In genomic region chr3:57143886-57144459, GRCh38 we compare ENCODE assay signal across 1 cellular context.
TF ChIP-seq lines count a peak whose summit lies in the region.

No MANE protein-coding gene starts in this region.

TF ChIP-seq in GM23338, 12 proteins besides CTCF, POLR2A, EP300 and RAD21 (continued from another document):
- TF ChIP-seq CREB1 (CRISPR knock-in tag; IDR thresholded peaks at IDR 0.05; ENCODE audit: low read depth), result no peak
- no peak for TF ChIP-seq EZH2phosphoT487 (IDR thresholded peaks at IDR 0.05; ENCODE audit: unreplicated experiment)
- TF ChIP-seq ZNF331 (CRISPR knock-in tag; IDR thresholded peaks at IDR 0.05; ENCODE audit: low read depth), result no peak
- TF ChIP-seq JUNB (IDR thresholded peaks at IDR 0.05; ENCODE audit: unreplicated experiment), result no peak
- no peak for TF ChIP-seq STAT1 (IDR thresholded peaks at IDR 0.05; ENCODE audit: unreplicated experiment)
